Comparison of ENCODE assay signal across 24 cellular contexts in the genomic region with DNA sequence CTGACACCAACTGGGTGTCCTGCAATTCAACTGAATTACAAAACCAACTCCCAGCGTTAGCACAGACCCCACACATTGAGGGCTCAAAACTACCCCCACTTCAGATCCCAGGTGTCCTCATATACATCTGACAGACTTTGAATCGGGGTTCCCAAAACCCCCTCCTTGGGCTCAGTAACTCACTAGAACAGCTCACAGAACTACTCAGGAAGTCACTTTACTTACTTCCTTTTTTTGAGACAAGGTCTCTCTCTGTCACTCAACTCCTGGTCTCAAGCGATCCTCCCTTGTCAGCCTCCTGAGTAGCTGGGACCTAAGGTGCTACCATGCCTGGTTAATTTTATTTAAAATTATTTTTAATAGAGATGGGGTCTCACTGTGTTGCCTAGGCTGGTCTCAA.
"Had no signal": no experiment of that assay in that cellular context is flagged by ENCODE, and none has a peak within 500 bp of the region (broad histone marks: within the 10 kb centered on the region; RNA-seq: fewer than 3 reads in every experiment).

No MANE protein-coding gene starts in this region.

- H3K27ac ChIP-seq: hepatocyte, left ventricle myocardium inferior, parathyroid adenoma, right atrium auricular region, right lobe of liver, suprapubic skin, thoracic aorta, tibial artery, uterus had no signal

- H3K27me3 Mint-ChIP-seq: progenitor cell of endocrine pancreas, type B pancreatic cell had no signal

- H3K4me1 ChIP-seq: left ventricle myocardium inferior, parathyroid adenoma, right atrium auricular region, right lobe of liver, uterus had no signal

- H3K4me3 ChIP-seq: hepatocyte, left ventricle myocardium inferior, lung, mucosa of descending colon, right atrium auricular region, right lobe of liver, smooth muscle cell, suprapubic skin, thoracic aorta, tibial artery, uterus had no signal

- H3K9me3 Mint-ChIP-seq: naive thymus-derived CD8-positive, alpha-beta T cell; nephron; stimulated activated naive CD8-positive, alpha-beta T cell treated with anti-CD3 and anti-CD28 coated beads, Interleukin-15, Interleukin-2, amounts not matched to agents 100 ng/mL and 50 ng/mL, for 24 hours; type B pancreatic cell had no signal

- H3K79me2 ChIP-seq: hepatocyte, parathyroid adenoma had no signal

- ATAC-seq: mucosa of descending colon; naive thymus-derived CD8-positive, alpha-beta T cell; right lobe of liver had no signal

- H3K36me3 ChIP-seq: left ventricle myocardium inferior, right atrium auricular region, right lobe of liver, suprapubic skin, thoracic aorta, tibial artery, uterus had no signal

- DNase-seq: islet precursor cell; left ventricle myocardium inferior; midbrain; mucosa of descending colon; naive thymus-derived CD8-positive, alpha-beta T cell; occipital lobe; right lobe of liver; stimulated activated CD4-positive, alpha-beta T cell treated with anti-CD3 and anti-CD28 coated beads, Interleukin-1b, Interleukin-23, amount 100 ng/mL, for 48 hours; stimulated activated CD4-positive, alpha-beta T cell treated with anti-CD3 and anti-CD28 coated beads, Interleukin-4, amount 100 ng/mL, for 1 hour; stimulated activated naive CD4-positive, alpha-beta T cell; tibial artery; uterus had no signal

- H3K36me3 Mint-ChIP-seq: naive thymus-derived CD8-positive, alpha-beta T cell; type B pancreatic cell had no signal

- H3K27me3 ChIP-seq: hepatocyte, right atrium auricular region, right lobe of liver, suprapubic skin, tibial artery, uterus had no signal

- H3K4me1 Mint-ChIP-seq: naive thymus-derived CD8-positive, alpha-beta T cell had no signal

- H3K9ac ChIP-seq: parathyroid adenoma had no signal

- H2AFZ ChIP-seq: hepatocyte, parathyroid adenoma had no signal

- H3K4me2 ChIP-seq: hepatocyte, smooth muscle cell had no signal

- H3K4me3 Mint-ChIP-seq: naive thymus-derived CD8-positive, alpha-beta T cell; nephron; neural crest cell; stimulated activated naive CD8-positive, alpha-beta T cell treated with anti-CD3 and anti-CD28 coated beads, Interleukin-15, Interleukin-2, amounts not matched to agents 100 ng/mL and 50 ng/mL, for 24 hours; type B pancreatic cell had no signal

- H3K9me3 ChIP-seq: left ventricle myocardium inferior, mucosa of descending colon, right atrium auricular region, right lobe of liver, suprapubic skin, thoracic aorta, tibial artery, uterus had no signal

- H3K27ac Mint-ChIP-seq: naive thymus-derived CD8-positive, alpha-beta T cell; nephron; progenitor cell of endocrine pancreas; stimulated activated naive CD8-positive, alpha-beta T cell treated with anti-CD3 and anti-CD28 coated beads, Interleukin-15, Interleukin-2, amounts not matched to agents 100 ng/mL and 50 ng/mL, for 24 hours; type B pancreatic cell had no signal
